Comparison of ENCODE assay signal across 9 cellular contexts in genomic region chr6:52087498-52087999, GRCh38.
DNase-seq lines count a peak whose midpoint lies in the region; ATAC-seq and TF ChIP-seq lines count a peak whose summit lies in the region.
"Had no signal": no experiment of that assay in that cellular context is flagged by ENCODE, and none has a peak within 500 bp of the region (broad histone marks: within the 10 kb centered on the region; RNA-seq: fewer than 3 reads in every experiment).

Gene PKHD1, minus strand, starts transcription at chr6:52087613. Its CDS starts 2,680 bp downstream, at chr6:52084933.

- DNase-seq in GM12865 (ENCODE audit: low read depth) (peak; percentile 24), LNCaP clone FGC (ENCODE audit: low read depth) (no peak), choroid plexus epithelial cell (ENCODE audit: low read depth) (peak; percentile 2), activated gamma-delta T cell treated with Interleukin-2 at 50 U/mL for 16 hours (no peak), HK-2 (ENCODE audit: unreplicated experiment) (no peak)
- DNase-seq: activated B cell treated with CpG ODN at 0.5 μM for 24 hours had no signal

- no peaks in the 10 kb centered on the region for H3K79me2 ChIP-seq in parathyroid adenoma

- no peak for ATAC-seq in HG02571 (IDR thresholded peaks at IDR 0.05; ENCODE audit: unreplicated experiment)
- ATAC-seq in GM21360 (IDR thresholded peaks at IDR 0.05; ENCODE audit: unreplicated experiment), result no peak

- no peaks in the 10 kb centered on the region for H3K9me3 ChIP-seq in parathyroid adenoma (ENCODE audit: control insufficient read depth, low read length)

- H3K9ac ChIP-seq in parathyroid adenoma, result no peak within 1 kb of the TSS

- no peak within 1 kb of the TSS for H3K27ac ChIP-seq in parathyroid adenoma

- TF ChIP-seq CTCF in GM12865 (IDR thresholded peaks at IDR 0.05; ENCODE audit: insufficient read depth, low read depth, low read length, missing control alignments), result peak; percentile 47
- peak; percentile 44 for TF ChIP-seq CTCF in LNCaP clone FGC (IDR thresholded peaks at IDR 0.05; ENCODE audit: control insufficient read depth, extremely low read depth, insufficient read depth)
- TF ChIP-seq CTCF in choroid plexus epithelial cell (conservative IDR thresholded peaks at IDR 0.05; ENCODE audit: low read depth, low read length), result peak; percentile 26
- no peak for TF ChIP-seq CTCF in parathyroid adenoma (IDR thresholded peaks at IDR 0.05)

- no peaks in the 10 kb centered on the region for H3K36me3 ChIP-seq in parathyroid adenoma (ENCODE audit: control insufficient read depth, insufficient read depth, low read length)

- no peak within 1 kb of the TSS for H3K4me3 ChIP-seq in GM12865 (ENCODE audit: low read depth, low read length)
- no peak within 1 kb of the TSS for H3K4me3 ChIP-seq in LNCaP clone FGC (ENCODE audit: low read depth, low read length)
- H3K4me3 ChIP-seq in choroid plexus epithelial cell (ENCODE audit: low read depth, low read length), result no peak within 1 kb of the TSS
- H3K4me3 ChIP-seq in parathyroid adenoma (ENCODE audit: low read depth, low read length), result no peak within 1 kb of the TSS

- peak within 1 kb of the TSS; percentile 17 for H2AFZ ChIP-seq in parathyroid adenoma

- no peak within 1 kb of the TSS for H3K4me2 ChIP-seq in parathyroid adenoma (ENCODE audit: low read length)

- no peaks in the 10 kb centered on the region for H3K27me3 ChIP-seq in parathyroid adenoma (ENCODE audit: control insufficient read depth, insufficient read depth, low read length)

- H3K4me1 ChIP-seq in parathyroid adenoma, result no peaks in the 10 kb centered on the region

Comparison
In these comparisons a context has a peak if more than half of its experiments do, and no peak if none do; other contexts are left out.
1. DNase-seq: peak in GM12865 (single experiment) and choroid plexus epithelial cell (single experiment); none in LNCaP clone FGC (single experiment), activated gamma-delta T cell treated with Interleukin-2 at 50 U/mL for 16 hours (single experiment) and HK-2 (single experiment).